ENCODE assay signal across 2 cellular contexts in genomic region chr6:94270040-94270689, GRCh38.
A peak's percentile ranks its signal among the peaks of the same experiment; 100 is the strongest.
TF ChIP-seq lines count a peak whose summit lies in the region.

No MANE protein-coding gene starts in this region.

TF ChIP-seq in IMR-90, 13 proteins besides CTCF, POLR2A, EP300 and RAD21:
- no peak for TF ChIP-seq RCOR1 (IDR thresholded peaks at IDR 0.05; ENCODE audit: insufficient replicate concordance, low read length)
- peak; percentile 75 for TF ChIP-seq MAFK (IDR thresholded peaks at IDR 0.05; ENCODE audit: low read depth, low read length)

TF ChIP-seq in GM12878, 131 proteins besides CTCF, POLR2A, EP300 and RAD21:
- TF ChIP-seq POLR2AphosphoS5 (IDR thresholded peaks at IDR 0.05; ENCODE audit: low read length) (no peak), ZSCAN29 (IDR thresholded peaks at IDR 0.05) (no peak), TCF3 (IDR thresholded peaks at IDR 0.05; ENCODE audit: borderline replicate concordance, insufficient read depth, low read depth, low read length) (no peak), JUNB (IDR thresholded peaks at IDR 0.05) (no peak), TARDBP (IDR thresholded peaks at IDR 0.05; ENCODE audit: borderline replicate concordance) (no peak), MYC (IDR thresholded peaks at IDR 0.05; ENCODE audit: insufficient read depth, insufficient read length, insufficient replicate concordance, low read length, severe bottlenecking) (no peak), YBX1 (IDR thresholded peaks at IDR 0.05) (no peak), MXI1 (IDR thresholded peaks at IDR 0.05; ENCODE audit: low read depth, low read length) (no peak), ETV6 (conservative IDR thresholded peaks at IDR 0.05 in 1 of 2, IDR thresholded peaks at IDR 0.05 in 1 of 2; ENCODE audit: borderline replicate concordance in 1 of 2, low read depth in 1 of 2) (no peak)
